In the genomic region with DNA sequence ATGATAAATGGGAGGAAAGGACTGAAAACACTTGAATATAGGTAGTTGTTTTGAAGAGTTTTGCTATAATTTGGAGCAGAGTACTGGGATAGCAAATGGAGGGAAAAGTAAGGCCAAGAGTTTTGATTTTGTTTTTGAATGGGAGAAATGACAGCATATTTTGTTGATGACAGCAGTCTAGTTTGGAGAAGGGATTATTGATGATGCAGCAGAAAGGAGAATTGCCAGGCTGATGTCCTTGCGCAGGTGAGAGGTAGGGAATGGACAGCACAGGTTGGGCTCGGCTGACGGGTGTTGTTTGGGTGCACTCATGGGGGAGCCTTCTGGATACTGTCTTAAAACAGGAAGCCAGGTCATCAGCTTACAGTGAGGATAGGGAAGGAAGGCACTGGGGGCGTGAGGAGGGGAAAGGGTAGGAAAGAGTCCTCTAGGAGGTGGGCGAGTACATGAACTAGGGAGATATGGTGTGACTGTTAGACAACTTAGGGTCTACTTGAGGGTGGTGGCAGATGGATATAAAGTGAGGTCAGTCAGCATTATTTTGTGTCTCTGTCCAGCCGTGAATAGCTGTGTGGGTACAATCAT, we compare ENCODE assay signal across 21 cellular contexts.
"Had no signal": no experiment of that assay in that cellular context is flagged by ENCODE, and none has a peak within 500 bp of the region (broad histone marks: within the 10 kb centered on the region; RNA-seq: fewer than 3 reads in every experiment).

No MANE protein-coding gene starts in this region.

- H3K4me3 ChIP-seq: right atrium auricular region, SK-N-MC, skin epidermis, suprapubic skin had no signal

- H3K27ac Mint-ChIP-seq: activated naive CD8-positive, alpha-beta T cell; nephron progenitor cell; progenitor cell of endocrine pancreas; stimulated activated naive CD8-positive, alpha-beta T cell treated with anti-CD3 and anti-CD28 coated beads, Interleukin-15, Interleukin-2, amounts not matched to agents 100 ng/mL and 50 ng/mL, for 24 hours; type B pancreatic cell; WTC11 had no signal

- H3K9me3 Mint-ChIP-seq: activated T-cell treated with anti-CD3 and anti-CD28 coated beads, Interleukin-2, amount 50 U/mL, for 24 hours; nephron progenitor cell; stimulated activated naive CD8-positive, alpha-beta T cell treated with anti-CD3 and anti-CD28 coated beads, Interleukin-15, Interleukin-2, amounts not matched to agents 100 ng/mL and 50 ng/mL, for 24 hours; type B pancreatic cell; WTC11 had no signal

- H3K4me3 Mint-ChIP-seq: activated naive CD8-positive, alpha-beta T cell; activated T-cell treated with anti-CD3 and anti-CD28 coated beads, Interleukin-2, amount 50 U/mL, for 24 hours; nephron progenitor cell; stimulated activated naive CD8-positive, alpha-beta T cell treated with anti-CD3 and anti-CD28 coated beads, Interleukin-15, Interleukin-2, amounts not matched to agents 100 ng/mL and 50 ng/mL, for 24 hours; type B pancreatic cell; WTC11 had no signal

- H3K27me3 Mint-ChIP-seq: activated naive CD8-positive, alpha-beta T cell; activated T-cell treated with anti-CD3 and anti-CD28 coated beads, Interleukin-2, amount 50 U/mL, for 24 hours; progenitor cell of endocrine pancreas; stimulated activated naive CD8-positive, alpha-beta T cell treated with anti-CD3 and anti-CD28 coated beads, Interleukin-15, Interleukin-2, amounts not matched to agents 100 ng/mL and 50 ng/mL, for 24 hours; type B pancreatic cell had no signal

- H3K36me3 ChIP-seq: brain microvascular endothelial cell, right atrium auricular region, suprapubic skin had no signal

- H3K27me3 ChIP-seq: brain microvascular endothelial cell, right atrium auricular region, suprapubic skin had no signal

- H3K36me3 Mint-ChIP-seq: activated naive CD8-positive, alpha-beta T cell had no signal

- H3K4me1 ChIP-seq: right atrium auricular region, suprapubic skin had no signal

- DNase-seq: activated CD4-positive, alpha-beta T cell treated with anti-CD3 and anti-CD28 coated beads, Interleukin-2, amount 50 U/mL, for 1 hour; activated gamma-delta T cell treated with Interleukin-2 at 50 U/mL for 16 hours; activated T-cell treated with anti-CD3 and anti-CD28 coated beads, Interleukin-2, amount 50 U/mL, for 24 hours; brain microvascular endothelial cell; cortex of kidney; foreskin melanocyte; nephron progenitor cell; occipital lobe; stimulated activated CD4-positive, alpha-beta T cell treated with anti-CD3 and anti-CD28 coated beads, Interleukin-15, amount 100 ng/mL, for 24 hours; stimulated activated CD4-positive, alpha-beta T cell treated with anti-CD3 and anti-CD28 coated beads, Interleukin-4, amount 100 ng/mL, for 4 hours; stimulated activated CD8-positive, alpha-beta memory T cell treated with anti-CD3 and anti-CD28 coated beads, Interleukin-4, amount 100 ng/mL, for 48 hours had no signal

- H3K9me3 ChIP-seq: right atrium auricular region, suprapubic skin had no signal

- H3K27ac ChIP-seq: brain microvascular endothelial cell, epithelial cell of prostate, right atrium auricular region, SK-N-MC, suprapubic skin had no signal

- H3K4me1 Mint-ChIP-seq: nephron progenitor cell, WTC11 had no signal
